ENCODE assay signal across 15 cellular contexts in the genomic region with DNA sequence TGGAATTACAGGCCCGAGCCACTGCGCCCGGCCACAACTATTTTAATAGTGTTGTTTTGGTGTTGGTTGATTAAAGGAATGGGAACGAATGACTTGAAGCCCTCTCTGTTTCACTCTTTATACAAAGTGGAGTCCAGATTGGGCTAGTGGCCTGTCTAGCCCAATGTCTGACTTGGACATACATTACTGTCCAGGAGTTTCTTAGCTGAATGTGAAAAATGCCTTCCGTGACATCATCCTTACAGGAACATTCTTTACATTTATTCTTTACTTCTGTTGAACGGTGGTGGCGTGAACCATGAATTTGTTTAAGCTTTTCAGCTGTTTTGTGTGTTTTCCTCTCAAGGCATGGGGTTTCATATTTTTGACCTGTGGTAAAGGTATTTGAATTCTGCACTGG. TPM values are rescaled to one million over a fixed set of nuclear protein-coding genes. Genes with fewer than 3 reads are reported as not detected.
A peak's percentile ranks its signal among the peaks of the same experiment; 100 is the strongest.
DNase-seq lines count a peak whose midpoint lies in the region; ATAC-seq and TF ChIP-seq lines count a peak whose summit lies in the region.
"Had no signal": no experiment of that assay in that cellular context is flagged by ENCODE, and none has a peak within 500 bp of the region (broad histone marks: within the 10 kb centered on the region; RNA-seq: fewer than 3 reads in every experiment).

No MANE protein-coding gene starts in this region.

- H3K18ac ChIP-seq in trophoblast cell (ENCODE audit: low read length) = no peak overlapping the region

- H3K9me3 Mint-ChIP-seq in T-helper 2 cell treated with Interferon-gamma antibody and Interleukin-4, amounts not matched to agents 5 μg/mL and 100 μg/mL, for 36 hours = no peaks in the 10 kb centered on the region
- no peaks in the 10 kb centered on the region for H3K9me3 Mint-ChIP-seq in effector memory CD8-positive, alpha-beta T cell

- peaks cover 30% of the 10 kb centered on the region for H3K36me3 Mint-ChIP-seq in T-helper 2 cell treated with Interferon-gamma antibody and Interleukin-4, amounts not matched to agents 5 μg/mL and 100 μg/mL, for 36 hours (ENCODE audit: low read depth)
- H3K36me3 Mint-ChIP-seq in effector memory CD8-positive, alpha-beta T cell (ENCODE audit: insufficient read depth) = peaks cover 44% of the 10 kb centered on the region

- H3K9ac ChIP-seq in Loucy (ENCODE audit: low read depth, low read length, poor library complexity, severe bottlenecking) (peak overlapping the region; percentile 3), trophoblast cell (ENCODE audit: low read length) (no peak overlapping the region)

- H3K4me1 ChIP-seq in Loucy (ENCODE audit: insufficient read depth, low read length, poor library complexity, severe bottlenecking) = peaks cover 70% of the 10 kb centered on the region
- peaks cover 18 to 19% of the 10 kb centered on the region in 2 experiments for H3K4me1 ChIP-seq in trophoblast cell (ENCODE audit: control insufficient read depth in 1 of 2, insufficient read depth in 2 of 2, low read length in 2 of 2)
- H3K4me1 ChIP-seq in heart right ventricle = peaks cover 24 to 98% (median 91%) of the 10 kb centered on the region in 9 donors

- H3K36me3 ChIP-seq in Loucy (ENCODE audit: insufficient read depth, low read length) (no peaks in the 10 kb centered on the region), trophoblast cell (ENCODE audit: control insufficient read depth in 1 of 2, insufficient read depth in 2 of 2, low read length in 2 of 2) (peaks cover 2 to 15% of the 10 kb centered on the region in 2 experiments), heart right ventricle (peaks cover 0 to 22% (median 0%) of the 10 kb centered on the region in 9 donors)

- H3K27me3 Mint-ChIP-seq in T-helper 2 cell treated with Interferon-gamma antibody and Interleukin-4, amounts not matched to agents 5 μg/mL and 100 μg/mL, for 36 hours (ENCODE audit: low read depth) = no peaks in the 10 kb centered on the region
- no peaks in the 10 kb centered on the region for H3K27me3 Mint-ChIP-seq in effector memory CD8-positive, alpha-beta T cell

- no peak overlapping the region for H4K12ac ChIP-seq in trophoblast cell (ENCODE audit: low read depth, low read length)

- H3K9me2 ChIP-seq in Loucy (replicated peaks; ENCODE audit: low read depth, low read length) = no peaks in the 10 kb centered on the region

- H3K4ac ChIP-seq in trophoblast cell (ENCODE audit: low read depth, low read length) = peak overlapping the region; percentile 53

- no peak overlapping the region for H3K23ac ChIP-seq in trophoblast cell (ENCODE audit: low read length)

- H3K14ac ChIP-seq in trophoblast cell (ENCODE audit: low read length) = no peak overlapping the region

- H3K9me3 ChIP-seq in Loucy (ENCODE audit: insufficient read depth, low read depth, low read length) = no peaks in the 10 kb centered on the region
- no peaks in the 10 kb centered on the region for H3K9me3 ChIP-seq in trophoblast cell (ENCODE audit: insufficient read depth, low read depth, low read length)
- no peaks in the 10 kb centered on the region for H3K9me3 ChIP-seq in heart right ventricle
- H3K9me3 ChIP-seq: SJSA1, testis had no signal

- H3K79me2 ChIP-seq in Loucy (ENCODE audit: insufficient read depth, low read length) (peaks cover 100% of the 10 kb centered on the region), trophoblast cell (ENCODE audit: control insufficient read depth, insufficient read depth, low read length, poor library complexity) (peaks cover 51% of the 10 kb centered on the region)

- H4K91ac ChIP-seq in trophoblast cell (ENCODE audit: low read depth, low read length) = no peak overlapping the region

- no peaks in the 10 kb centered on the region for H3F3A ChIP-seq in Loucy (ENCODE audit: low read depth)

- H3K4me2 ChIP-seq in Loucy (ENCODE audit: low read depth, low read length, poor library complexity, severe bottlenecking) (peak overlapping the region; percentile 76), trophoblast cell (ENCODE audit: low read length) (no peak overlapping the region)

- H4K8ac ChIP-seq in trophoblast cell (ENCODE audit: low read depth, low read length) = no peak overlapping the region

- H3K4me1 Mint-ChIP-seq in T-helper 2 cell treated with Interferon-gamma antibody and Interleukin-4, amounts not matched to agents 5 μg/mL and 100 μg/mL, for 36 hours (ENCODE audit: low read depth) = peaks cover 51% of the 10 kb centered on the region
- peaks cover 55 to 72% of the 10 kb centered on the region in 2 donors for H3K4me1 Mint-ChIP-seq in effector memory CD8-positive, alpha-beta T cell (ENCODE audit: low read depth in 2 of 2)

- H3K27ac Mint-ChIP-seq in T-helper 2 cell treated with Interferon-gamma antibody and Interleukin-4, amounts not matched to agents 5 μg/mL and 100 μg/mL, for 36 hours = peak overlapping the region; percentile 42
- H3K27ac Mint-ChIP-seq in effector memory CD8-positive, alpha-beta T cell = peak overlapping the region; percentile 88 to 90

- intact Hi-C loops in posterior vena cava (cut with DNase I) (no loop called here), heart right ventricle (cut with DNase I) (no loop called here)

- H3K27me3 ChIP-seq in Loucy (ENCODE audit: insufficient read depth, low read length, poor library complexity, severe bottlenecking) = no peaks in the 10 kb centered on the region
- H3K27me3 ChIP-seq in trophoblast cell (ENCODE audit: insufficient read depth, low read length) = no peaks in the 10 kb centered on the region
- H3K27me3 ChIP-seq in heart right ventricle = no peaks in the 10 kb centered on the region
- H3K27me3 ChIP-seq: brain microvascular endothelial cell, SJSA1, testis had no signal

- peak overlapping the region; percentile 52 for H3K4me3 Mint-ChIP-seq in T-helper 2 cell treated with Interferon-gamma antibody and Interleukin-4, amounts not matched to agents 5 μg/mL and 100 μg/mL, for 36 hours
- H3K4me3 Mint-ChIP-seq in effector memory CD8-positive, alpha-beta T cell = peak overlapping the region; percentile 25 to 34

- H4K20me1 ChIP-seq in Loucy (ENCODE audit: insufficient read depth, low read length, poor library complexity, severe bottlenecking) = peaks cover 97% of the 10 kb centered on the region

- H3K79me1 ChIP-seq in trophoblast cell (ENCODE audit: low read length) = peaks cover 12% of the 10 kb centered on the region

- H2AK5ac ChIP-seq in trophoblast cell (ENCODE audit: low read length) = no peak overlapping the region

- no peak for ATAC-seq in effector memory CD8-positive, alpha-beta T cell (replicated peaks)
- ATAC-seq in heart right ventricle = no peak
- ATAC-seq: left lobe of liver had no signal

- H3K27ac ChIP-seq in trophoblast cell (ENCODE audit: low read depth, low read length) (no peak overlapping the region), heart right ventricle (peak overlapping the region in 2 of 10 donors; percentile 7 to 22)
- H3K27ac ChIP-seq: brain microvascular endothelial cell, SJSA1, testis had no signal

- no peak for DNase-seq in T-helper 2 cell treated with Interferon-gamma antibody and Interleukin-4, amounts not matched to agents 5 μg/mL and 100 μg/mL, for 36 hours (ENCODE audit: low spot score)
- DNase-seq in T-helper 2 cell = no peak
- DNase-seq in effector memory CD8-positive, alpha-beta T cell = no peak
- DNase-seq in trophoblast cell = peak; percentile 73 to 90
- no peak for DNase-seq in posterior vena cava (ENCODE audit: low spot score)
- DNase-seq in heart right ventricle = no peak
- no peak for DNase-seq in T1000 (lab: John Stamatoyannopoulos, UW)
- DNase-seq: 8988T, brain microvascular endothelial cell, DMS 273 treated with DMSO at 0.1 percent for 48 hours, MV-4-11, testis had no signal

- H2BK5ac ChIP-seq in trophoblast cell (ENCODE audit: low read depth, low read length, poor library complexity) = no peak overlapping the region

- no CpG with 5 or more reads among the region's 7 CpGs for WGBS in trophoblast cell (ENCODE audit: extremely low coverage, insufficient coverage, insufficient read length)
- 69 to 75% methylated on average over 7 of the region's 7 CpGs for WGBS in heart right ventricle, 2 donors

- no peak overlapping the region for H2BK120ac ChIP-seq in trophoblast cell (ENCODE audit: insufficient read depth, low read length, poor library complexity)

- H3K4me3 ChIP-seq in Loucy (ENCODE audit: low read length, poor library complexity, severe bottlenecking) (peak overlapping the region; percentile 56), trophoblast cell (ENCODE audit: low read depth, low read length) (no peak overlapping the region), heart right ventricle (no peak overlapping the region)
- H3K4me3 ChIP-seq: SJSA1, testis had no signal

- TF ChIP-seq CTCF in Loucy (conservative IDR thresholded peaks at IDR 0.05; ENCODE audit: low read length) (no peak), heart right ventricle (IDR thresholded peaks at IDR 0.05) (no peak)

- no peak overlapping the region for H2BK12ac ChIP-seq in trophoblast cell (ENCODE audit: low read length)

- no peak overlapping the region for H2AFZ ChIP-seq in Loucy (ENCODE audit: low read length)
- H2AFZ ChIP-seq in trophoblast cell (ENCODE audit: insufficient read depth, low read length, poor library complexity) = no peak overlapping the region

RNA-seq across cellular contexts. Expression of gene RAC1, which starts 5.6 kb away (rescaled TPM):
- 370 and 371 TPM in 2 replicates for polyA plus RNA-seq in trophoblast cell (2013)
- 100 to 1,000 TPM; 198 to 227 TPM for total RNA-seq in posterior vena cava
- total RNA-seq in heart right ventricle = 100 to 1,000 TPM; 115 to 180 (median 137) TPM
- polyA plus RNA-seq in heart right ventricle = 100 to 1,000 TPM; 164 to 205 TPM

RNA-seq across cellular contexts. Expression of gene FAM220A, which starts 31.1 kb away (rescaled TPM):
- polyA plus RNA-seq in trophoblast cell (2013) = 19.5 and 19.8 TPM in 2 replicates
- total RNA-seq in posterior vena cava (10 to 100 TPM; 13.2 to 16.0 TPM), heart right ventricle (10 to 100 TPM; 16.0 to 39.4 (median 19.1) TPM)
- polyA plus RNA-seq in heart right ventricle = 10 to 100 TPM; 12.4 to 15.1 TPM

Comparison
In these comparisons a context has a peak if more than half of its experiments do, and no peak if none do; other contexts are left out.
1. DNase-seq: peak in trophoblast cell (2 of 2); none in T-helper 2 cell treated with Interferon-gamma antibody and Interleukin-4, amounts not matched to agents 5 μg/mL and 100 μg/mL, for 36 hours (single experiment), T-helper 2 cell (0 of 5), effector memory CD8-positive, alpha-beta T cell (0 of 3), posterior vena cava (single experiment), heart right ventricle (0 of 2) and T1000 (single experiment).